Comparison of ENCODE assay signal across 2 cellular contexts in genomic region chr16:11784048-11784780, GRCh38.
TF ChIP-seq lines count a peak whose summit lies in the region.

No MANE protein-coding gene starts in this region.

TF ChIP-seq in SK-N-SH, 30 proteins besides CTCF, POLR2A, EP300 and RAD21 (continued from another document):
- TF ChIP-seq ZBTB33 (IDR thresholded peaks at IDR 0.05; ENCODE audit: borderline replicate concordance, low read depth) (no peak), USF1 (IDR thresholded peaks at IDR 0.05; ENCODE audit: borderline replicate concordance, low read depth) (no peak), MEF2A (IDR thresholded peaks at IDR 0.05; ENCODE audit: borderline replicate concordance, low read depth) (no peak), TCF12 (IDR thresholded peaks at IDR 0.05) (no peak), RCOR1 (IDR thresholded peaks at IDR 0.05; ENCODE audit: low read length) (no peak), TEAD4 (IDR thresholded peaks at IDR 0.05; ENCODE audit: borderline replicate concordance, insufficient read depth) (no peak), FOXM1 (IDR thresholded peaks at IDR 0.05; ENCODE audit: low read depth) (no peak)

TF ChIP-seq in SK-N-SH treated with all-trans-retinoic acid at 6 μM for 48 hours, 23 proteins besides CTCF, POLR2A, EP300 and RAD21 (continued from another document):
- TF ChIP-seq POU6F1 (CRISPR knock-in tag; IDR thresholded peaks at IDR 0.05; ENCODE audit: borderline replicate concordance, low read depth), result no peak
- TF ChIP-seq ZFP3 (CRISPR knock-in tag; IDR thresholded peaks at IDR 0.05), result no peak
- no peak for TF ChIP-seq ISL1 (CRISPR knock-in tag; IDR thresholded peaks at IDR 0.05)
- no peak for TF ChIP-seq ARNTL (CRISPR knock-in tag; IDR thresholded peaks at IDR 0.05; ENCODE audit: borderline replicate concordance, low read depth)
